ENCODE assay signal across 1 cellular context in genomic region chr17:45977976-45978626, GRCh38.
TF ChIP-seq lines count a peak whose summit lies in the region.

No MANE protein-coding gene starts in this region.

TF ChIP-seq in K562, 482 proteins besides CTCF, POLR2A, EP300 and RAD21 (continued from another document and continues in another):
- TF ChIP-seq, protein P1, sequence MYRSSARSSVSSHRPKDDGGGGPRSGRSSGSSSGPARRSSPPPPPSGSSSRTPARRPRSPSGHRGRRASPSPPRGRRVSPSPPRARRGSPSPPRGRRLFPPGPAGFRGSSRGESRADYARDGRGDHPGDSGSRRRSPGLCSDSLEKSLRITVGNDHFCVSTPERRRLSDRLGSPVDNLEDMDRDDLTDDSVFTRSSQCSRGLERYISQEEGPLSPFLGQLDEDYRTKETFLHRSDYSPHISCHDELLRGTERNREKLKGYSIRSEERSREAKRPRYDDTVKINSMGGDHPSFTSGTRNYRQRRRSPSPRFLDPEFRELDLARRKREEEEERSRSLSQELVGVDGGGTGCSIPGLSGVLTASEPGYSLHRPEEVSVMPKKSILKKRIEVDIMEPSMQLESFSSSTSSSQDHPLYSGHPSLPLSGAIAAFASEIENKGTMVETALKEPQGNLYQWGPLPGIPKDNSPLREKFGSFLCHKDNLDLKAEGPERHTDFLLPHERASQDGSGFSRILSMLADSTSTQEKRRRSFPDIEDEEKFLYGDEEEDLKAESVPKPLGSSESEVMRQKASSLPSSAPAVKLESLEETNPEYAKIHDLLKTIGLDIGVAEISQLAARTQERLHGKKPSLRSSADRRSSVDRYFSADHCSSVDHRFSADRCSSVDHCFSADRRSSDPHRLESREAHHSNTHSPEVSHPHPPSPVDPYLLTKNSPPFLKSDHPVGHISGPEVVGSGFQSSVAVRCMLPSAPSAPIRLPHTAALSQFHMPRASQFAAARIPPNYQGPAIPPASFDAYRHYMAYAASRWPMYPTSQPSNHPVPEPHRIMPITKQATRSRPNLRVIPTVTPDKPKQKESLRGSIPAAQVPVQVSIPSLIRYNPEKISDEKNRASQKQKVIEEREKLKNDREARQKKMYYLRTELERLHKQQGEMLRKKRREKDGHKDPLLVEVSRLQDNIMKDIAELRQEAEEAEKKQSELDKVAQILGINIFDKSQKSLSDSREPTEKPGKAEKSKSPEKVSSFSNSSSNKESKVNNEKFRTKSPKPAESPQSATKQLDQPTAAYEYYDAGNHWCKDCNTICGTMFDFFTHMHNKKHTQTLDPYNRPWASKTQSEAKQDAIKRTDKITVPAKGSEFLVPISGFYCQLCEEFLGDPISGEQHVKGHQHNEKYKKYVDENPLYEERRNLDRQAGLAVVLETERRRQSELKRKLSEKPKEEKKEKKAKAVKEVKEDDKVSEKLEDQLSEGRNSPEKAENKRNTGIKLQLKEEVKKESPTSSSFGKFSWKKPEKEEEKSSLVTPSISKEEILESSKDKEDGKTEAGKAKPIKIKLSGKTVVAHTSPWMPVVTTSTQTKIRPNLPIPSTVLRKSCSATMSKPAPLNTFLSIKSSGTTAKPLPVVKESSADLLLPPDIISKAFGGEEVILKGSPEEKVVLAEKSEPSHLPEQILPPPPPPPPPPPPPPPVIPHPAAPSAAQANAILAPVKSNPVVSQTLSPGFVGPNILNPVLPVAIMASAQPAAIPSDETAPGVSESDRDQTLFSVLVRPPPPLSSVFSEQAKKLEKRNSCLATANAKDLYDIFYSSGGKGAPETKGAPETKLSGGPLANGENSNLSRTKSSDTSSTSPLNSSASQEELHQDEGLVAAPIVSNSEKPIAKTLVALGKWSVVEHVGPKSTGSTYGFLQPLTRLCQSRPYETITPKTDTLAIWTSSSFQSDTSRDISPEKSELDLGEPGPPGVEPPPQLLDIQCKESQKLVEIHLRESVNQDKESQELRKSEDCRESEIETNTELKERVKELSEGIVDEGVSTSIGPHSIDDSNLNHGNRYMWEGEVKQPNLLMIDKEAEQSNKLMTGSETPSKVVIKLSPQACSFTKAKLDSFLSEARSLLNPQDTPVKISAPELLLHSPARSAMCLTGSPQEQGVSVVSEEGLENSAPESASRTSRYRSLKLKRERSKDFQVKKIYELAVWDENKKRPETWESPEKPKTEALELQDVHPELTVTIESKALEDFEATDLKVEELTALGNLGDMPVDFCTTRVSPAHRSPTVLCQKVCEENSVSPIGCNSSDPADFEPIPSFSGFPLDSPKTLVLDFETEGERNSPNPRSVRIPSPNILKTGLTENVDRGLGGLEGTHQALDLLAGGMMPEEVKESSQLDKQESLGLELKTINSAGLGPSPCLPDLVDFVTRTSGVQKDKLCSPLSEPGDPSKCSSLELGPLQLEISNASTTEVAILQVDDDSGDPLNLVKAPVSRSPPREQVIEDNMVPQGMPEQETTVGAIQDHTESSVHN (IDR thresholded peaks at IDR 0.05; ENCODE audit: borderline replicate concordance in 1 of 2, low read depth in 1 of 2), result no peak
- TF ChIP-seq ARHGAP35 (IDR thresholded peaks at IDR 0.05; ENCODE audit: partially characterized antibody) (no peak), FOXJ2 (tag; IDR thresholded peaks at IDR 0.05) (no peak), VEZF1 (CRISPR knock-in tag; IDR thresholded peaks at IDR 0.05) (0 out of 2 replicates have a peak, but pooled peaks have one; percentile 29), ZNF444 (CRISPR knock-in tag; IDR thresholded peaks at IDR 0.05) (no peak), ZBTB33 (CRISPR knock-in tag; IDR thresholded peaks at IDR 0.05) (no peak), ZNF384 (IDR thresholded peaks at IDR 0.05; ENCODE audit: low read depth, low read length) (no peak), NFE2 (IDR thresholded peaks at IDR 0.05; ENCODE audit: low read depth) (no peak), ZNF740 (CRISPR knock-in tag; IDR thresholded peaks at IDR 0.05) (no peak), ZNF740 (tag; IDR thresholded peaks at IDR 0.05) (no peak), HMGXB4 (CRISPR knock-in tag; IDR thresholded peaks at IDR 0.05) (no peak), CBX3 (IDR thresholded peaks at IDR 0.05; ENCODE audit: borderline replicate concordance in 1 of 2, low read length in 2 of 2) (no peak), RBM34 (IDR thresholded peaks at IDR 0.05; ENCODE audit: borderline replicate concordance, insufficient read depth, low read length) (no peak), ZBED1 (IDR thresholded peaks at IDR 0.05) (no peak), L3MBTL2 (IDR thresholded peaks at IDR 0.05) (no peak), GTF2F1 (IDR thresholded peaks at IDR 0.05; ENCODE audit: low read depth, low read length) (no peak), KDM5B (IDR thresholded peaks at IDR 0.05; ENCODE audit: insufficient replicate concordance, low read depth, low read length) (no peak), TOE1 (IDR thresholded peaks at IDR 0.05; ENCODE audit: borderline replicate concordance) (peak; percentile 94), TOE1 (CRISPR knock-in tag; IDR thresholded peaks at IDR 0.05; ENCODE audit: borderline replicate concordance, low read depth) (no peak), NR1H2 (CRISPR knock-in tag; IDR thresholded peaks at IDR 0.05) (no peak), CREM (IDR thresholded peaks at IDR 0.05; ENCODE audit: low read depth) (no peak), TCF7L2 (IDR thresholded peaks at IDR 0.05; ENCODE audit: low read depth, low read length) (no peak), ETV6 (IDR thresholded peaks at IDR 0.05; ENCODE audit: borderline replicate concordance in 1 of 2, low read depth in 2 of 2, low read length in 1 of 2) (no peak), ETV6 (CRISPR knock-in tag; IDR thresholded peaks at IDR 0.05; ENCODE audit: borderline replicate concordance) (no peak), NR3C1 (CRISPR knock-in tag; IDR thresholded peaks at IDR 0.05) (no peak), TSC22D4 (tag; IDR thresholded peaks at IDR 0.05) (no peak), CBFA2T2 (conservative IDR thresholded peaks at IDR 0.05) (peak; percentile 81), U2AF2 (optimal IDR thresholded peaks at IDR 0.05; ENCODE audit: low read depth, low read length) (no peak)
- TF ChIP-seq, protein P2, sequence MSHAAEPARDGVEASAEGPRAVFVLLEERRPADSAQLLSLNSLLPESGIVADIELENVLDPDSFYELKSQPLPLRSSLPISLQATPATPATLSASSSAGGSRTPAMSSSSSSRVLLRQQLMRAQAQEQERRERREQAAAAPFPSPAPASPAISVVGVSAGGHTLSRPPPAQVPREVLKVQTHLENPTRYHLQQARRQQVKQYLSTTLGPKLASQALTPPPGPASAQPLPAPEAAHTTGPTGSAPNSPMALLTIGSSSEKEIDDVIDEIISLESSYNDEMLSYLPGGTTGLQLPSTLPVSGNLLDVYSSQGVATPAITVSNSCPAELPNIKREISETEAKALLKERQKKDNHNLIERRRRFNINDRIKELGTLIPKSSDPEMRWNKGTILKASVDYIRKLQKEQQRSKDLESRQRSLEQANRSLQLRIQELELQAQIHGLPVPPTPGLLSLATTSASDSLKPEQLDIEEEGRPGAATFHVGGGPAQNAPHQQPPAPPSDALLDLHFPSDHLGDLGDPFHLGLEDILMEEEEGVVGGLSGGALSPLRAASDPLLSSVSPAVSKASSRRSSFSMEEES (CRISPR knock-in tag; IDR thresholded peaks at IDR 0.05), result peak; percentile 91
- TF ChIP-seq, protein P3, sequence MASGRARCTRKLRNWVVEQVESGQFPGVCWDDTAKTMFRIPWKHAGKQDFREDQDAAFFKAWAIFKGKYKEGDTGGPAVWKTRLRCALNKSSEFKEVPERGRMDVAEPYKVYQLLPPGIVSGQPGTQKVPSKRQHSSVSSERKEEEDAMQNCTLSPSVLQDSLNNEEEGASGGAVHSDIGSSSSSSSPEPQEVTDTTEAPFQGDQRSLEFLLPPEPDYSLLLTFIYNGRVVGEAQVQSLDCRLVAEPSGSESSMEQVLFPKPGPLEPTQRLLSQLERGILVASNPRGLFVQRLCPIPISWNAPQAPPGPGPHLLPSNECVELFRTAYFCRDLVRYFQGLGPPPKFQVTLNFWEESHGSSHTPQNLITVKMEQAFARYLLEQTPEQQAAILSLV (tag; IDR thresholded peaks at IDR 0.05), result no peak
- TF ChIP-seq, protein P4, sequence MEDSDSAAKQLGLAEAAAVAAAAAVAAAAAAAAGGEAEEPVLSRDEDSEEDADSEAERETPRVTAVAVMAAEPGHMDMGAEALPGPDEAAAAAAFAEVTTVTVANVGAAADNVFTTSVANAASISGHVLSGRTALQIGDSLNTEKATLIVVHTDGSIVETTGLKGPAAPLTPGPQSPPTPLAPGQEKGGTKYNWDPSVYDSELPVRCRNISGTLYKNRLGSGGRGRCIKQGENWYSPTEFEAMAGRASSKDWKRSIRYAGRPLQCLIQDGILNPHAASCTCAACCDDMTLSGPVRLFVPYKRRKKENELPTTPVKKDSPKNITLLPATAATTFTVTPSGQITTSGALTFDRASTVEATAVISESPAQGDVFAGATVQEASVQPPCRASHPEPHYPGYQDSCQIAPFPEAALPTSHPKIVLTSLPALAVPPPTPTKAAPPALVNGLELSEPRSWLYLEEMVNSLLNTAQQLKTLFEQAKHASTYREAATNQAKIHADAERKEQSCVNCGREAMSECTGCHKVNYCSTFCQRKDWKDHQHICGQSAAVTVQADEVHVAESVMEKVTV (CRISPR knock-in tag; IDR thresholded peaks at IDR 0.05), result no peak
- TF ChIP-seq, protein P5, sequence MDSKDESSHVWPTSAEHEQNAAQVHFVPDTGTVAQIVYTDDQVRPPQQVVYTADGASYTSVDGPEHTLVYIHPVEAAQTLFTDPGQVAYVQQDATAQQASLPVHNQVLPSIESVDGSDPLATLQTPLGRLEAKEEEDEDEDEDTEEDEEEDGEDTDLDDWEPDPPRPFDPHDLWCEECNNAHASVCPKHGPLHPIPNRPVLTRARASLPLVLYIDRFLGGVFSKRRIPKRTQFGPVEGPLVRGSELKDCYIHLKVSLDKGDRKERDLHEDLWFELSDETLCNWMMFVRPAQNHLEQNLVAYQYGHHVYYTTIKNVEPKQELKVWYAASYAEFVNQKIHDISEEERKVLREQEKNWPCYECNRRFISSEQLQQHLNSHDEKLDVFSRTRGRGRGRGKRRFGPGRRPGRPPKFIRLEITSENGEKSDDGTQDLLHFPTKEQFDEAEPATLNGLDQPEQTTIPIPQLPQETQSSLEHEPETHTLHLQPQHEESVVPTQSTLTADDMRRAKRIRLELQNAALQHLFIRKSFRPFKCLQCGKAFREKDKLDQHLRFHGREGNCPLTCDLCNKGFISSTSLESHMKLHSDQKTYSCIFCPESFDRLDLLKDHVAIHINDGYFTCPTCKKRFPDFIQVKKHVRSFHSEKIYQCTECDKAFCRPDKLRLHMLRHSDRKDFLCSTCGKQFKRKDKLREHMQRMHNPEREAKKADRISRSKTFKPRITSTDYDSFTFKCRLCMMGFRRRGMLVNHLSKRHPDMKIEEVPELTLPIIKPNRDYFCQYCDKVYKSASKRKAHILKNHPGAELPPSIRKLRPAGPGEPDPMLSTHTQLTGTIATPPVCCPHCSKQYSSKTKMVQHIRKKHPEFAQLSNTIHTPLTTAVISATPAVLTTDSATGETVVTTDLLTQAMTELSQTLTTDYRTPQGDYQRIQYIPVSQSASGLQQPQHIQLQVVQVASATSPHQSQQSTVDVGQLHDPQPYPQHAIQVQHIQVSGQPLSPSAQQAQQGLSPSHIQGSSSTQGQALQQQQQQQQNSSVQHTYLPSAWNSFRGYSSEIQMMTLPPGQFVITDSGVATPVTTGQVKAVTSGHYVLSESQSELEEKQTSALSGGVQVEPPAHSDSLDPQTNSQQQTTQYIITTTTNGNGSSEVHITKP (IDR thresholded peaks at IDR 0.05; ENCODE audit: partially characterized antibody), result peak; percentile 63
- TF ChIP-seq, protein P6, sequence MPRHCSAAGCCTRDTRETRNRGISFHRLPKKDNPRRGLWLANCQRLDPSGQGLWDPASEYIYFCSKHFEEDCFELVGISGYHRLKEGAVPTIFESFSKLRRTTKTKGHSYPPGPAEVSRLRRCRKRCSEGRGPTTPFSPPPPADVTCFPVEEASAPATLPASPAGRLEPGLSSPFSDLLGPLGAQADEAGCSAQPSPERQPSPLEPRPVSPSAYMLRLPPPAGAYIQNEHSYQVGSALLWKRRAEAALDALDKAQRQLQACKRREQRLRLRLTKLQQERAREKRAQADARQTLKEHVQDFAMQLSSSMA (CRISPR knock-in tag; IDR thresholded peaks at IDR 0.05), result no peak
